Comparison of ENCODE assay signal across 8 cellular contexts in the genomic region with DNA sequence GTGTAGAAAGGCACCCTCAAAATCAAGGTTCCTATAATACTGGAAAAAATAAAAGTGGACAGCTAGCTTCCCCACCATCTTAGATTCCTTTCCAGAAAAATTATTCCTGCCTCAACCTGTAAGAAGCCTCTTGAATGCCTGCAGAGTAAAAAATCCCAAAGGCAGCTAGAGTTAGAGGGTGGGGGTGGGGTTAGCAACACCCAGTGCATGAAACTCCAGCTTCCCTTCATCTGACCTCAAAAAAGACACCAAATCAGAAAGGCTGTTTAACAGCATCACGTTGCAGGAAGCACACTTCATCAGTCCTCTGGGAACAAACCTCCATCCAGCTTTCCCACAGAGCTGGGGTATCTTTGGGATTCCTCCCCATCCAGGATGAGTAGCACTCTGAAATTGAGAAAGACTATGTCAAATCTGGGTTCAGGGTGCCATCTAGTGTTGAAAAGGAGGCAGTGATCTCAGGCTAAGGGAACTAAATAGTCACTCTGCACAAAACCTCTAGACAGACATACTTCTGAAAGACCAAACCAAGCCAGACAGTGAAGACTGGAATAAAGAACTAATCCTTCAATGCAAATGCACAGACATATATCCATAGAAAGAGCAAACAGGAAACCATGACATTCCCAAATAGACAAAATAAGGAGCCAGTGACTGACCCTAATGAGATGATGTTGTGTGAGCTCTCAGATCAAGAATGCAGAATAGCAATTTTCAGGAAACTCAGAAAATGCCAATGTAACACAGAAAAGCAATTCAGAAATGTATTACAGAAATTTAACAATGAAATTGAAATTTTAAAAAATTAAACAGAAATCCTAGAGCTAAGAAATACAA.
A peak's percentile ranks its signal among the peaks of the same experiment; 100 is the strongest.
DNase-seq lines count a peak whose midpoint lies in the region; ATAC-seq and TF ChIP-seq lines count a peak whose summit lies in the region.

No MANE protein-coding gene starts in this region.

- no peak overlapping the region for H3K23ac ChIP-seq in trophoblast cell (ENCODE audit: low read length)

- H2BK5ac ChIP-seq in trophoblast cell (ENCODE audit: low read depth, low read length, poor library complexity), result no peak overlapping the region

- DNase-seq in DMS 273 (lab: John Stamatoyannopoulos, UW; ENCODE audit: unreplicated experiment) (peak; percentile 74), DMS 273 treated with DMSO at 0.1 percent for 48 hours (lab: John Stamatoyannopoulos, UW) (no peak), T-helper 17 cell (no peak), fibroblast of gingiva (ENCODE audit: low read depth) (peak; percentile 24), trophoblast cell (peak; percentile 3 to 71), cerebellar nuclear complex (lab: John Stamatoyannopoulos, UW) (no peak)

- H2AK5ac ChIP-seq in trophoblast cell (ENCODE audit: low read length), result no peak overlapping the region

- H3K27ac Mint-ChIP-seq in T-helper 17 cell, result no peak overlapping the region

- ATAC-seq in GM19463 (IDR thresholded peaks at IDR 0.05; ENCODE audit: unreplicated experiment) (peak; percentile 82), T-helper 17 cell (peak; percentile 42)

- H3K4ac ChIP-seq in trophoblast cell (ENCODE audit: low read depth, low read length), result no peak overlapping the region

- H3K4me2 ChIP-seq in KMS-11 (no peak overlapping the region), trophoblast cell (ENCODE audit: low read length) (no peak overlapping the region)

- no peak overlapping the region for H2BK12ac ChIP-seq in trophoblast cell (ENCODE audit: low read length)

- H3K4me3 ChIP-seq in KMS-11 (IDR thresholded peaks at IDR 0.05; ENCODE audit: insufficient read depth, low read depth, low read length), result no peak overlapping the region
- H3K4me3 ChIP-seq in trophoblast cell (ENCODE audit: low read depth, low read length), result no peak overlapping the region

- no peak overlapping the region for H3K9ac ChIP-seq in KMS-11
- no peak overlapping the region for H3K9ac ChIP-seq in trophoblast cell (ENCODE audit: low read length)

- WGBS in trophoblast cell (ENCODE audit: extremely low coverage, insufficient coverage, insufficient read length), result no CpG with 5 or more reads among the region's 1 CpG

- no peaks in the 10 kb centered on the region for H3K79me2 ChIP-seq in KMS-11 (ENCODE audit: insufficient read depth, low read depth)
- no peaks in the 10 kb centered on the region for H3K79me2 ChIP-seq in trophoblast cell (ENCODE audit: control insufficient read depth, insufficient read depth, low read length, poor library complexity)

- H3K27me3 ChIP-seq in KMS-11 (ENCODE audit: insufficient read depth, low read depth) (no peaks in the 10 kb centered on the region), trophoblast cell (ENCODE audit: insufficient read depth, low read length) (no peaks in the 10 kb centered on the region)

- H3K14ac ChIP-seq in trophoblast cell (ENCODE audit: low read length), result no peak overlapping the region

- no peaks in the 10 kb centered on the region for H3K27me3 Mint-ChIP-seq in T-helper 17 cell

- H2AFZ ChIP-seq in KMS-11 (ENCODE audit: low read depth), result no peak overlapping the region
- H2AFZ ChIP-seq in trophoblast cell (ENCODE audit: insufficient read depth, low read length, poor library complexity), result no peak overlapping the region

- H3K4me1 ChIP-seq in KMS-11 (ENCODE audit: low read depth, poor library complexity, severe bottlenecking) (peaks cover 6% of the 10 kb centered on the region), trophoblast cell (ENCODE audit: control insufficient read depth in 1 of 2, insufficient read depth in 2 of 2, low read length in 2 of 2) (no peaks in the 10 kb centered on the region)

- H4K91ac ChIP-seq in trophoblast cell (ENCODE audit: low read depth, low read length), result no peak overlapping the region

- peak; percentile 75 for TF ChIP-seq CTCF in KMS-11 (conservative IDR thresholded peaks at IDR 0.05; ENCODE audit: low read depth, low read length)

- H2BK120ac ChIP-seq in trophoblast cell (ENCODE audit: insufficient read depth, low read length, poor library complexity), result no peak overlapping the region

- H3K27ac ChIP-seq in KMS-11 (no peak overlapping the region), trophoblast cell (ENCODE audit: low read depth, low read length) (no peak overlapping the region)

- no peaks in the 10 kb centered on the region for H3K79me1 ChIP-seq in trophoblast cell (ENCODE audit: low read length)

- no peak overlapping the region for H3K18ac ChIP-seq in trophoblast cell (ENCODE audit: low read length)

- H3K36me3 Mint-ChIP-seq in T-helper 17 cell (ENCODE audit: low read depth), result peaks cover 7% of the 10 kb centered on the region

- H4K20me1 ChIP-seq in KMS-11 (ENCODE audit: insufficient read depth), result no peaks in the 10 kb centered on the region

- H4K8ac ChIP-seq in trophoblast cell (ENCODE audit: low read depth, low read length), result no peak overlapping the region

- H3K36me3 ChIP-seq in KMS-11 (ENCODE audit: insufficient read depth) (no peaks in the 10 kb centered on the region), trophoblast cell (ENCODE audit: control insufficient read depth in 1 of 2, insufficient read depth in 2 of 2, low read length in 2 of 2) (no peaks in the 10 kb centered on the region)

- no peak overlapping the region for H4K12ac ChIP-seq in trophoblast cell (ENCODE audit: low read depth, low read length)

- no peaks in the 10 kb centered on the region for H3K9me3 ChIP-seq in T-helper 17 cell (ENCODE audit: control insufficient read depth, low read length, poor library complexity, severe bottlenecking)
- H3K9me3 ChIP-seq in trophoblast cell (ENCODE audit: insufficient read depth, low read depth, low read length), result no peaks in the 10 kb centered on the region

- no peak overlapping the region for H3K4me3 Mint-ChIP-seq in T-helper 17 cell

- H3K4me1 Mint-ChIP-seq in T-helper 17 cell, result peaks cover 7% of the 10 kb centered on the region

Comparison
In these comparisons a context has a peak if more than half of its experiments do, and no peak if none do; other contexts are left out.
1. DNase-seq: peak in DMS 273 (single experiment), fibroblast of gingiva (single experiment) and trophoblast cell (2 of 2); none in DMS 273 treated with DMSO at 0.1 percent for 48 hours (single experiment), T-helper 17 cell (0 of 3) and cerebellar nuclear complex (0 of 2).